ENCODE assay signal across 1 cellular context in genomic region chr14:73458219-73458976, GRCh38.
TF ChIP-seq lines count a peak whose summit lies in the region.

Gene NUMB, minus strand, starts transcription at chr14:73458546. Its CDS starts 102,795 bp downstream, at chr14:73355751.

TF ChIP-seq in GM12878, 131 proteins besides CTCF, POLR2A, EP300 and RAD21 (continued from another document):
- peak; percentile 89 for TF ChIP-seq MEF2B (IDR thresholded peaks at IDR 0.05; ENCODE audit: partially characterized antibody, poor library complexity, severe bottlenecking)
